Comparison of ENCODE assay signal across 8 cellular contexts in the genomic region with DNA sequence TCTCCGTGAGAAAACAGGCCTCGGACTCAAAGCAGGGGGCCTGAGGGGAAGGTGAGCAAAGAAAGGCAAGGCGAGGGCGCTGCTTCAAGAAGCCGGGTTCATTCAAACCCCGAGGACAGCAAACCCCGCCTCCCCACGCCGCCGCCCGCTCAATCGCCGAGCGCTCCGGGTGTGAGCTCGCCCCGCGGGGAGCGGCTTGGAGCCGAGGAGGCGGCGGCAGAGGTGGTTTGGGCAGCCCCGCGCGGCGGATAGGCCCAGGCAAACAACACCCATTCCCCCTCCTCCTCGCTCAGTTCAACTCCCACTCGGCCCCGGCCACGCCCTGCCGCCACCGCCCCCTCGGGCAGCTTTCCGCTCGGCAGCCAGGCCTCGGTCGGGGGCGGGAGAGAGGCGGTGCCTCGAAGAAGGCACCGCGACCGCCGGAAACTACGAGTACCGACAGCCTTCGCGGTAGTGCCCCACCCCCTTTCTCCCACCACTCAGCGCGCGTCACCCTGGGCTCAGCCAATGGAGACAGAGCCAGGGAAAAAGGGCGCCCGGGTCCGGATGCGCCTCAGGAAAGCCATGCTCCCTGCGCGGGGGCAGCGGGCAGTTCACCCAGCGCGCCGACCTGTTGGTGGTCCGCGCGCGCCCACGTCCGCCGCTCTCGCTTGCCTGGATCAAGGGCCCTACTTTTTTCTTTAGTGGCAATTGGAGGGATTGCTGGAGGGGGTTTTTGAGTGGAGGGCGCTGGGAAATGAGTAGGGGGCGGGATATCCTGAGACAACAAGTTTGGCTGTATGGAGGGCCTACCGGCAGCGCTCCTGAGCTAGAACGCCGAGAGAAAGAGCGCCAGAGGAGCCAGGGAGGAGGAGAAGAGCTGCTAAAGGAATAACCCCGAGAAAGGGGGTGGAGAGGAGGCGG.
DNase-seq lines count a peak whose midpoint lies in the region; TF ChIP-seq lines count a peak whose summit lies in the region.

No MANE protein-coding gene starts in this region.

- H3K4me1 ChIP-seq in effector memory CD4-positive, alpha-beta T cell (ENCODE audit: control insufficient read depth, insufficient read depth, low read length, poor library complexity, severe bottlenecking) = peaks cover 20% of the 10 kb centered on the region

- no peaks in the 10 kb centered on the region for H3K27me3 ChIP-seq in effector memory CD4-positive, alpha-beta T cell (replicated peaks; ENCODE audit: control insufficient read depth, insufficient read depth, low read length, poor library complexity, severe bottlenecking)

- H3K9me3 ChIP-seq in effector memory CD4-positive, alpha-beta T cell (ENCODE audit: control insufficient read depth, low read length) = no peaks in the 10 kb centered on the region

- TF ChIP-seq CTCF in GM20000 (IDR thresholded peaks at IDR 0.05; ENCODE audit: extremely low read depth, missing control alignments) = no peak

- peaks cover 4% of the 10 kb centered on the region for H3K36me3 ChIP-seq in effector memory CD4-positive, alpha-beta T cell (ENCODE audit: control insufficient read depth, insufficient read depth, low read length)

- peak; percentile 100 for DNase-seq in COLO668 (lab: John Stamatoyannopoulos, UW; ENCODE audit: unreplicated experiment)
- DNase-seq in GM20000 (ENCODE audit: low spot score) = peak; percentile 98
- peak; percentile 91 for DNase-seq in HS-5 (ENCODE audit: low read depth)
- DNase-seq in NK-92 (lab: John Stamatoyannopoulos, UW; ENCODE audit: unreplicated experiment) = peak; percentile 96
- DNase-seq in activated CD8-positive, alpha-beta memory T cell treated with anti-CD3 and anti-CD28 coated beads for 24 hours = peak; percentile 99
- DNase-seq in effector memory CD4-positive, alpha-beta T cell = peak; percentile 98 to 99 (median 98)
- DNase-seq in medulla oblongata (ENCODE audit: extremely low spot score) = peak; percentile 99
- peak; percentile 96 to 98 (median 98) for DNase-seq in stimulated activated CD4-positive, alpha-beta T cell treated with anti-CD3 and anti-CD28 coated beads, TNF-alpha, amount 100 ng/mL, for 48 hours (ENCODE audit: low read depth in 3 of 3)

- peak overlapping the region; percentile 99 for H3K4me3 ChIP-seq in effector memory CD4-positive, alpha-beta T cell (ENCODE audit: insufficient read depth, low read depth, low read length, poor library complexity, severe bottlenecking)

- peak overlapping the region; percentile 99 for H3K27ac ChIP-seq in effector memory CD4-positive, alpha-beta T cell (ENCODE audit: insufficient read depth, low read length, poor library complexity, severe bottlenecking)

Comparison
In these comparisons a context has a peak if more than half of its experiments do, and no peak if none do; other contexts are left out.
1. Peak in every context shown above with its lines: DNase-seq, H3K4me3 ChIP-seq and H3K27ac ChIP-seq.